1 cellular context compared by ENCODE assay signal in the genomic region with DNA sequence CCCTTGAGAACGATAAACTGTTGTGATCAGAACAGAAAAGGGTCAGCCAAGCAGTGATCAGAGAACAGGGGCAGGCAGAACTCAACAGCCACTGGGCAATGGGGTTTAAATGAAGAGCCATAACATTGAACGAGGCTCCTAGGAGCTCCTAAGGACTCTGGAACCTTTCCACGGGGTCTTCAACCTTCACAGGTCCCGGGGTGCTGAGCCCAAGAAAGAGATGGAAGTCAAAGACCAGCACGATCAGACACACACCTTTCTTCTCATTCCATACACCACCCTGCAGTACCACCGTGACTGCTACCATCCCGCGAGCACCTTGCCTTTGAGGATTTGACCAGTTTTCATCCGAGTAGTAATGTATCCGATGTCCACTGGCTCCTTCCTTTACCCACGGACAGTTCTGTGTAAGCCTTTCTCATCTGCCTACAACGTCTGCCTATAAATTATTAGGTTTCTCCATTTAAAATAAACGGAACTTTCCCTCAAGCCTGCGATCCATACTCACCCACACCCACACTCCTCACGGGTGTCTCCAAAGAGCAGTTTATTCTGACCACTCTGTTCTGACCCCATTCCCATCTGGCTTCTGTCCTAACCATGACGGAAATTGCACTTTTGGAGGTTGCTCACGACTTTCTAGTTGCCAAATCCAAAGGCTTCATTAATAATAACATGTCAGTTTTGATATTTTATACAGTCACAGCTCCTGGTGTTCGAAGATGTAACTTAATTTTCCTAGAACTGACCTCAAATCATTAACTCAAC.
TF ChIP-seq lines count a peak whose summit lies in the region.

No MANE protein-coding gene starts in this region.

TF ChIP-seq in SK-N-SH treated with all-trans-retinoic acid at 6 μM for 48 hours, 23 proteins besides CTCF, POLR2A, EP300 and RAD21 (continued from another document):
- TF ChIP-seq TSHZ2 (CRISPR knock-in tag; IDR thresholded peaks at IDR 0.05) (no peak), PATZ1 (CRISPR knock-in tag; IDR thresholded peaks at IDR 0.05; ENCODE audit: borderline replicate concordance) (no peak)
